ENCODE assay signal across 27 cellular contexts in genomic region chr1:79104617-79105016, GRCh38.
"Had no signal": no experiment of that assay in that cellular context is flagged by ENCODE, and none has a peak within 500 bp of the region (broad histone marks: within the 10 kb centered on the region; RNA-seq: fewer than 3 reads in every experiment).

No MANE protein-coding gene starts in this region.

- H3K9me3 ChIP-seq: stomach, suprapubic skin, testis, thoracic aorta, thyroid gland, tibial artery, tibial nerve, transverse colon, upper lobe of left lung, upper lobe of right lung, uterus, vagina had no signal

- H3K27ac ChIP-seq: stomach, suprapubic skin, testis, thoracic aorta, thyroid gland, tibial artery, tibial nerve, transverse colon, upper lobe of left lung, upper lobe of right lung, uterus, vagina had no signal

- H3K4me3 ChIP-seq: stomach, suprapubic skin, testis, thoracic aorta, thyroid gland, tibial artery, tibial nerve, transverse colon, upper lobe of left lung, upper lobe of right lung, uterus, vagina had no signal

- DNase-seq: stimulated activated CD4-positive, alpha-beta T cell treated with anti-CD3 and anti-CD28 coated beads, Interleukin-2, amount 100 ng/mL, for 48 hours; stimulated activated CD4-positive, alpha-beta T cell treated with anti-CD3 and anti-CD28 coated beads, Interleukin-4, amount 100 ng/mL, for 1 hour; stimulated activated CD4-positive, alpha-beta T cell treated with anti-CD3 and anti-CD28 coated beads, Interleukin-4, amount 100 ng/mL, for 24 hours; stimulated activated CD4-positive, alpha-beta T cell treated with anti-CD3 and anti-CD28 coated beads, Interleukin-4, amount 100 ng/mL, for 4 hours; stimulated activated CD8-positive, alpha-beta memory T cell treated with anti-CD3 and anti-CD28 coated beads, Interleukin-4, amount 100 ng/mL, for 48 hours; stimulated activated naive B cell treated with anti-CD40 and anti-IgM and Interleukin-4, amounts not matched to agents 10 μg/mL and 1 μg/mL and 100 μg/mL, for 72 hours; stimulated activated naive CD4-positive, alpha-beta T cell; stimulated activated naive CD4-positive, alpha-beta T cell treated with Interleukin-2 at 50 U/mL for 16 hours; stimulated activated naive CD8-positive, alpha-beta T cell treated with anti-CD3 and anti-CD28 coated beads, Interleukin-15, amount 100 ng/mL, for 72 hours; stimulated activated naive CD8-positive, alpha-beta T cell treated with anti-CD3 and anti-CD28 coated beads, Interleukin-15, Interleukin-2, amounts not matched to agents 100 U/mL and 50 U/mL, for 24 hours; stomach; substantia nigra; testis; thyroid gland; tibial artery; transverse colon; trophoblast cell; upper lobe of left lung; upper lobe of right lung; uterus had no signal

- H3K4me1 ChIP-seq: stomach, suprapubic skin, testis, thyroid gland, tibial nerve, transverse colon, upper lobe of left lung, upper lobe of right lung, uterus, vagina had no signal

- FAIRE-seq: urothelium cell line had no signal

- ATAC-seq: stimulated activated effector memory CD8-positive, alpha-beta T cell treated with anti-CD3 and anti-CD28 coated beads, Interleukin-12 subunit alpha, Interleukin-12 subunit beta, amount 100 ng/mL, for 72 hours; stimulated activated memory B cell treated with anti-CD40 and anti-IgM and Interleukin-4, amounts not matched to agents 10 μg/mL and 1 μg/mL and 100 μg/mL, for 72 hours; stimulated activated naive B cell treated with anti-CD40 and anti-IgM and Interleukin-4, amounts not matched to agents 10 μg/mL and 1 μg/mL and 100 μg/mL, for 72 hours; stimulated activated naive CD8-positive, alpha-beta T cell treated with anti-CD3 and anti-CD28 coated beads, Interleukin-15, amount 100 ng/mL, for 72 hours; stimulated activated naive CD8-positive, alpha-beta T cell treated with anti-CD3 and anti-CD28 coated beads, Interleukin-15, Interleukin-2, amounts not matched to agents 100 U/mL and 50 U/mL, for 24 hours; upper lobe of right lung had no signal

- H3K36me3 ChIP-seq: stomach, suprapubic skin, thoracic aorta, thyroid gland, tibial artery, tibial nerve, transverse colon, upper lobe of left lung, upper lobe of right lung, uterus, vagina had no signal
